In the genomic region with DNA sequence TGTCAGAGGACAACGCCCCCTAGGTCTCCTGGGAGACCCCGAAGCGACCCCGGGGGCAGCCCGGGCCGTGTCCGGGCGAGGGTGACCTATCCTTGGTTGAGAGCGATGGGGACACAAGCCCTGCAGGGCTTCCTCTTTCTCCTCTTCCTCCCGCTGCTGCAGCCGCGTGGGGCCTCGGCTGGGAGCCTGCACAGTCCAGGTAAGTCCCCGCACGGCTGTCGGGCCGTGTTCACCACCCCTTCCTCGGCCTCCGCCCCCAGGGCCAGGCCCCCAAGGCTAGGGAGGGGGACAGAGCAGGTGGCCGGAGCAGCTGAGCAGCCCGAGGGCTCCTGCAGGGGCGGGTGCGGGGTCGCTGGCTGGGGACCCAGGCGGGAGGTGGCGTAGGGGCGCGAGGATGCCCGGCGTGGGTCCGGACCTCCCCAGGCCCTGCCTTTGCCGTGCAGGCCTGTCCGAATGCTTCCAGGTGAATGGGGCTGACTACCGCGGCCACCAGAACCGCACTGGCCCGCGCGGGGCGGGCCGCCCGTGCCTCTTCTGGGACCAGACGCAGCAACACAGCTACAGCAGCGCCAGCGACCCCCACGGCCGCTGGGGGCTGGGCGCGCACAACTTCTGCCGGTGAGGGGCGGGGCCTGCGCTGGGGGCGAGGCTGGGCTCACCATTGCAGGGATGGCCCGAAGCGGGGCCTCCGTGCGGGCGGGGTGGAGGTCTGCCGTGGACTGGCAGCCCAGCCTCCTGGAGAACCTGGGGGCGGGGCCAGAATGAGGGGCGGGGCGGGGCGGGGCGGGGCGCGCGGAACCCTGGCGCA, we compare ENCODE assay signal across 1 cellular context.
TF ChIP-seq lines count a peak whose summit lies in the region.

No MANE protein-coding gene starts in this region.

TF ChIP-seq in HepG2, 621 proteins besides CTCF, POLR2A, EP300 and RAD21 (continued from another document and continues in another):
- TF ChIP-seq, protein P1, sequence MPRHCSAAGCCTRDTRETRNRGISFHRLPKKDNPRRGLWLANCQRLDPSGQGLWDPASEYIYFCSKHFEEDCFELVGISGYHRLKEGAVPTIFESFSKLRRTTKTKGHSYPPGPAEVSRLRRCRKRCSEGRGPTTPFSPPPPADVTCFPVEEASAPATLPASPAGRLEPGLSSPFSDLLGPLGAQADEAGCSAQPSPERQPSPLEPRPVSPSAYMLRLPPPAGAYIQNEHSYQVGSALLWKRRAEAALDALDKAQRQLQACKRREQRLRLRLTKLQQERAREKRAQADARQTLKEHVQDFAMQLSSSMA (CRISPR knock-in tag; IDR thresholded peaks at IDR 0.05): no peak
- TF ChIP-seq ZNF652 (CRISPR knock-in tag; IDR thresholded peaks at IDR 0.05; ENCODE audit: borderline replicate concordance, low read depth) (no peak), HHEX (CRISPR knock-in tag; IDR thresholded peaks at IDR 0.05) (no peak), SALL1 (CRISPR knock-in tag; IDR thresholded peaks at IDR 0.05) (0 out of 2 replicates have a peak, but pooled peaks have one; percentile 31), ZNF543 (CRISPR knock-in tag; IDR thresholded peaks at IDR 0.05) (no peak; the same call in 1 of the 2 replicates), JUN (CRISPR knock-in tag; IDR thresholded peaks at IDR 0.05) (no peak), ZNF549 (CRISPR knock-in tag; IDR thresholded peaks at IDR 0.05) (no peak), SOX6 (IDR thresholded peaks at IDR 0.05) (no peak), SOX6 (CRISPR knock-in tag; IDR thresholded peaks at IDR 0.05) (peak; percentile 7; the same call in 1 of the 2 replicates), KDM3A (CRISPR knock-in tag; IDR thresholded peaks at IDR 0.05; ENCODE audit: low read depth) (no peak), RELA (CRISPR knock-in tag; IDR thresholded peaks at IDR 0.05) (no peak), KLF11 (CRISPR knock-in tag; IDR thresholded peaks at IDR 0.05) (no peak), RAD51 (IDR thresholded peaks at IDR 0.05; ENCODE audit: borderline replicate concordance) (no peak), FOXM1 (CRISPR knock-in tag; IDR thresholded peaks at IDR 0.05) (no peak), ZNF724P (CRISPR knock-in tag; IDR thresholded peaks at IDR 0.05; ENCODE audit: borderline replicate concordance) (no peak), ZNF350 (CRISPR knock-in tag; IDR thresholded peaks at IDR 0.05; ENCODE audit: borderline replicate concordance, low read depth) (no peak), XRCC5 (optimal IDR thresholded peaks at IDR 0.05; ENCODE audit: low read length) (no peak), ESRRA (CRISPR knock-in tag; IDR thresholded peaks at IDR 0.05; ENCODE audit: low read depth) (no peak), ZNF841 (CRISPR knock-in tag; IDR thresholded peaks at IDR 0.05; ENCODE audit: borderline replicate concordance) (no peak), ZNF557 (CRISPR knock-in tag; IDR thresholded peaks at IDR 0.05) (no peak), MYC (CRISPR knock-in tag; IDR thresholded peaks at IDR 0.05; ENCODE audit: borderline replicate concordance) (0 out of 2 replicates have a peak, but pooled peaks have one; percentile 12), TP53 (CRISPR knock-in tag; conservative IDR thresholded peaks at IDR 0.05) (no peak), TGIF2 (CRISPR knock-in tag; IDR thresholded peaks at IDR 0.05) (no peak), ZC3H13 (CRISPR knock-in tag; IDR thresholded peaks at IDR 0.05) (no peak), TSC22D2 (CRISPR knock-in tag; IDR thresholded peaks at IDR 0.05; ENCODE audit: borderline replicate concordance) (no peak), NR2F2 (IDR thresholded peaks at IDR 0.05; ENCODE audit: borderline replicate concordance, low read depth) (no peak), YY1 (IDR thresholded peaks at IDR 0.05; ENCODE audit: insufficient read depth, insufficient replicate concordance, low read depth, low read length) (peak; percentile 15), SSRP1 (CRISPR knock-in tag; IDR thresholded peaks at IDR 0.05) (no peak), ZNF775 (CRISPR knock-in tag; IDR thresholded peaks at IDR 0.05; ENCODE audit: borderline replicate concordance) (no peak), MTF2 (CRISPR knock-in tag; IDR thresholded peaks at IDR 0.05; ENCODE audit: borderline replicate concordance) (no peak), SMC3 (IDR thresholded peaks at IDR 0.05; ENCODE audit: low read length) (no peak)
- TF ChIP-seq, protein P2, sequence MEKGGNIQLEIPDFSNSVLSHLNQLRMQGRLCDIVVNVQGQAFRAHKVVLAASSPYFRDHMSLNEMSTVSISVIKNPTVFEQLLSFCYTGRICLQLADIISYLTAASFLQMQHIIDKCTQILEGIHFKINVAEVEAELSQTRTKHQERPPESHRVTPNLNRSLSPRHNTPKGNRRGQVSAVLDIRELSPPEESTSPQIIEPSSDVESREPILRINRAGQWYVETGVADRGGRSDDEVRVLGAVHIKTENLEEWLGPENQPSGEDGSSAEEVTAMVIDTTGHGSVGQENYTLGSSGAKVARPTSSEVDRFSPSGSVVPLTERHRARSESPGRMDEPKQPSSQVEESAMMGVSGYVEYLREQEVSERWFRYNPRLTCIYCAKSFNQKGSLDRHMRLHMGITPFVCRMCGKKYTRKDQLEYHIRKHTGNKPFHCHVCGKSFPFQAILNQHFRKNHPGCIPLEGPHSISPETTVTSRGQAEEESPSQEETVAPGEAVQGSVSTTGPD (CRISPR knock-in tag; IDR thresholded peaks at IDR 0.05): no peak
- TF ChIP-seq, protein P3, sequence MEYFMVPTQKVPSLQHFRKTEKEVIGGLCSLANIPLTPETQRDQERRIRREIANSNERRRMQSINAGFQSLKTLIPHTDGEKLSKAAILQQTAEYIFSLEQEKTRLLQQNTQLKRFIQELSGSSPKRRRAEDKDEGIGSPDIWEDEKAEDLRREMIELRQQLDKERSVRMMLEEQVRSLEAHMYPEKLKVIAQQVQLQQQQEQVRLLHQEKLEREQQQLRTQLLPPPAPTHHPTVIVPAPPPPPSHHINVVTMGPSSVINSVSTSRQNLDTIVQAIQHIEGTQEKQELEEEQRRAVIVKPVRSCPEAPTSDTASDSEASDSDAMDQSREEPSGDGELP (IDR thresholded peaks at IDR 0.05; ENCODE audit: borderline replicate concordance, low read depth): no peak
- TF ChIP-seq, protein P4, sequence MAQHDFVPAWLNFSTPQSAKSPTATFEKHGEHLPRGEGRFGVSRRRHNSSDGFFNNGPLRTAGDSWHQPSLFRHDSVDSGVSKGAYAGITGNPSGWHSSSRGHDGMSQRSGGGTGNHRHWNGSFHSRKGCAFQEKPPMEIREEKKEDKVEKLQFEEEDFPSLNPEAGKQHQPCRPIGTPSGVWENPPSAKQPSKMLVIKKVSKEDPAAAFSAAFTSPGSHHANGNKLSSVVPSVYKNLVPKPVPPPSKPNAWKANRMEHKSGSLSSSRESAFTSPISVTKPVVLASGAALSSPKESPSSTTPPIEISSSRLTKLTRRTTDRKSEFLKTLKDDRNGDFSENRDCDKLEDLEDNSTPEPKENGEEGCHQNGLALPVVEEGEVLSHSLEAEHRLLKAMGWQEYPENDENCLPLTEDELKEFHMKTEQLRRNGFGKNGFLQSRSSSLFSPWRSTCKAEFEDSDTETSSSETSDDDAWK (CRISPR knock-in tag; IDR thresholded peaks at IDR 0.05): no peak
- TF ChIP-seq, protein P5, sequence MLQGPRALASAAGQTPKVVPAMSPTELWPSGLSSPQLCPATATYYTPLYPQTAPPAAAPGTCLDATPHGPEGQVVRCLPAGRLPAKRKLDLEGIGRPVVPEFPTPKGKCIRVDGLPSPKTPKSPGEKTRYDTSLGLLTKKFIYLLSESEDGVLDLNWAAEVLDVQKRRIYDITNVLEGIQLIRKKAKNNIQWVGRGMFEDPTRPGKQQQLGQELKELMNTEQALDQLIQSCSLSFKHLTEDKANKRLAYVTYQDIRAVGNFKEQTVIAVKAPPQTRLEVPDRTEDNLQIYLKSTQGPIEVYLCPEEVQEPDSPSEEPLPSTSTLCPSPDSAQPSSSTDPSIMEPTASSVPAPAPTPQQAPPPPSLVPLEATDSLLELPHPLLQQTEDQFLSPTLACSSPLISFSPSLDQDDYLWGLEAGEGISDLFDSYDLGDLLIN (CRISPR knock-in tag; IDR thresholded peaks at IDR 0.05; ENCODE audit: borderline replicate concordance): no peak
- TF ChIP-seq, protein P6, sequence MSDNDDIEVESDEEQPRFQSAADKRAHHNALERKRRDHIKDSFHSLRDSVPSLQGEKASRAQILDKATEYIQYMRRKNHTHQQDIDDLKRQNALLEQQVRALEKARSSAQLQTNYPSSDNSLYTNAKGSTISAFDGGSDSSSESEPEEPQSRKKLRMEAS (IDR thresholded peaks at IDR 0.05): 0 out of 2 replicates have a peak, but pooled peaks have one; percentile 10
- TF ChIP-seq, protein P7, sequence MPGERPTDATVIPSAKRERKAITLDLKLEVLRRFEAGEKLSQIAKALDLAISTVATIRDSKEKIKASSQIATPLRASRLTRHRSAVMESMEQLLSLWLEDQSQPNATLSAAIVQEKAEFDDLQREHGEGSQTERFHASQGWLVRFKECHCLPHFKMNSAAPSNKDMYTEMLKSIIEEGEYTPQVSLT (CRISPR knock-in tag; IDR thresholded peaks at IDR 0.05; ENCODE audit: borderline replicate concordance, low read depth): no peak
- TF ChIP-seq, protein P8, sequence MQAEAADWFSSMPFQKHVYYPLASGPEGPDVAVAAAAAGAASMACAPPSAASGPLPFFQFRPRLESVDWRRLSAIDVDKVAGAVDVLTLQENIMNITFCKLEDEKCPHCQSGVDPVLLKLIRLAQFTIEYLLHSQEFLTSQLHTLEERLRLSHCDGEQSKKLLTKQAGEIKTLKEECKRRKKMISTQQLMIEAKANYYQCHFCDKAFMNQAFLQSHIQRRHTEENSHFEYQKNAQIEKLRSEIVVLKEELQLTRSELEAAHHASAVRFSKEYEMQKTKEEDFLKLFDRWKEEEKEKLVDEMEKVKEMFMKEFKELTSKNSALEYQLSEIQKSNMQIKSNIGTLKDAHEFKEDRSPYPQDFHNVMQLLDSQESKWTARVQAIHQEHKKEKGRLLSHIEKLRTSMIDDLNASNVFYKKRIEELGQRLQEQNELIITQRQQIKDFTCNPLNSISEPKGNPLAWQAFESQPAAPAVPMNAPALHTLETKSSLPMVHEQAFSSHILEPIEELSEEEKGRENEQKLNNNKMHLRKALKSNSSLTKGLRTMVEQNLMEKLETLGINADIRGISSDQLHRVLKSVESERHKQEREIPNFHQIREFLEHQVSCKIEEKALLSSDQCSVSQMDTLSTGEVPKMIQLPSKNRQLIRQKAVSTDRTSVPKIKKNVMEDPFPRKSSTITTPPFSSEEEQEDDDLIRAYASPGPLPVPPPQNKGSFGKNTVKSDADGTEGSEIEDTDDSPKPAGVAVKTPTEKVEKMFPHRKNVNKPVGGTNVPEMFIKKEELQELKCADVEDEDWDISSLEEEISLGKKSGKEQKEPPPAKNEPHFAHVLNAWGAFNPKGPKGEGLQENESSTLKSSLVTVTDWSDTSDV (CRISPR knock-in tag; IDR thresholded peaks at IDR 0.05): 0 out of 2 replicates have a peak, but pooled peaks have one; percentile 3
- TF ChIP-seq, protein P9, sequence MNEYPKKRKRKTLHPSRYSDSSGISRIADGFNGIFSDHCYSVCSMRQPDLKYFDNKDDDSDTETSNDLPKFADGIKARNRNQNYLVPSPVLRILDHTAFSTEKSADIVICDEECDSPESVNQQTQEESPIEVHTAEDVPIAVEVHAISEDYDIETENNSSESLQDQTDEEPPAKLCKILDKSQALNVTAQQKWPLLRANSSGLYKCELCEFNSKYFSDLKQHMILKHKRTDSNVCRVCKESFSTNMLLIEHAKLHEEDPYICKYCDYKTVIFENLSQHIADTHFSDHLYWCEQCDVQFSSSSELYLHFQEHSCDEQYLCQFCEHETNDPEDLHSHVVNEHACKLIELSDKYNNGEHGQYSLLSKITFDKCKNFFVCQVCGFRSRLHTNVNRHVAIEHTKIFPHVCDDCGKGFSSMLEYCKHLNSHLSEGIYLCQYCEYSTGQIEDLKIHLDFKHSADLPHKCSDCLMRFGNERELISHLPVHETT (CRISPR knock-in tag; conservative IDR thresholded peaks at IDR 0.05): no peak
- TF ChIP-seq, protein P10, sequence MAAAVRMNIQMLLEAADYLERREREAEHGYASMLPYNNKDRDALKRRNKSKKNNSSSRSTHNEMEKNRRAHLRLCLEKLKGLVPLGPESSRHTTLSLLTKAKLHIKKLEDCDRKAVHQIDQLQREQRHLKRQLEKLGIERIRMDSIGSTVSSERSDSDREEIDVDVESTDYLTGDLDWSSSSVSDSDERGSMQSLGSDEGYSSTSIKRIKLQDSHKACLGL (CRISPR knock-in tag; IDR thresholded peaks at IDR 0.05): no peak
- TF ChIP-seq, protein P11, sequence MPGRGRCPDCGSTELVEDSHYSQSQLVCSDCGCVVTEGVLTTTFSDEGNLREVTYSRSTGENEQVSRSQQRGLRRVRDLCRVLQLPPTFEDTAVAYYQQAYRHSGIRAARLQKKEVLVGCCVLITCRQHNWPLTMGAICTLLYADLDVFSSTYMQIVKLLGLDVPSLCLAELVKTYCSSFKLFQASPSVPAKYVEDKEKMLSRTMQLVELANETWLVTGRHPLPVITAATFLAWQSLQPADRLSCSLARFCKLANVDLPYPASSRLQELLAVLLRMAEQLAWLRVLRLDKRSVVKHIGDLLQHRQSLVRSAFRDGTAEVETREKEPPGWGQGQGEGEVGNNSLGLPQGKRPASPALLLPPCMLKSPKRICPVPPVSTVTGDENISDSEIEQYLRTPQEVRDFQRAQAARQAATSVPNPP (CRISPR knock-in tag; IDR thresholded peaks at IDR 0.05): no peak
- TF ChIP-seq, protein P12, sequence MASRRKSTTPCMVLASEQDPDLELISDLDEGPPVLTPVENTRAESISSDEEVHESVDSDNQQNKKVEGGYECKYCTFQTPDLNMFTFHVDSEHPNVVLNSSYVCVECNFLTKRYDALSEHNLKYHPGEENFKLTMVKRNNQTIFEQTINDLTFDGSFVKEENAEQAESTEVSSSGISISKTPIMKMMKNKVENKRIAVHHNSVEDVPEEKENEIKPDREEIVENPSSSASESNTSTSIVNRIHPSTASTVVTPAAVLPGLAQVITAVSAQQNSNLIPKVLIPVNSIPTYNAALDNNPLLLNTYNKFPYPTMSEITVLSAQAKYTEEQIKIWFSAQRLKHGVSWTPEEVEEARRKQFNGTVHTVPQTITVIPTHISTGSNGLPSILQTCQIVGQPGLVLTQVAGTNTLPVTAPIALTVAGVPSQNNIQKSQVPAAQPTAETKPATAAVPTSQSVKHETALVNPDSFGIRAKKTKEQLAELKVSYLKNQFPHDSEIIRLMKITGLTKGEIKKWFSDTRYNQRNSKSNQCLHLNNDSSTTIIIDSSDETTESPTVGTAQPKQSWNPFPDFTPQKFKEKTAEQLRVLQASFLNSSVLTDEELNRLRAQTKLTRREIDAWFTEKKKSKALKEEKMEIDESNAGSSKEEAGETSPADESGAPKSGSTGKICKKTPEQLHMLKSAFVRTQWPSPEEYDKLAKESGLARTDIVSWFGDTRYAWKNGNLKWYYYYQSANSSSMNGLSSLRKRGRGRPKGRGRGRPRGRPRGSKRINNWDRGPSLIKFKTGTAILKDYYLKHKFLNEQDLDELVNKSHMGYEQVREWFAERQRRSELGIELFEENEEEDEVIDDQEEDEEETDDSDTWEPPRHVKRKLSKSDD (CRISPR knock-in tag; IDR thresholded peaks at IDR 0.05; ENCODE audit: low read depth): no peak
